8 cellular contexts compared by ENCODE assay signal in the genomic region with DNA sequence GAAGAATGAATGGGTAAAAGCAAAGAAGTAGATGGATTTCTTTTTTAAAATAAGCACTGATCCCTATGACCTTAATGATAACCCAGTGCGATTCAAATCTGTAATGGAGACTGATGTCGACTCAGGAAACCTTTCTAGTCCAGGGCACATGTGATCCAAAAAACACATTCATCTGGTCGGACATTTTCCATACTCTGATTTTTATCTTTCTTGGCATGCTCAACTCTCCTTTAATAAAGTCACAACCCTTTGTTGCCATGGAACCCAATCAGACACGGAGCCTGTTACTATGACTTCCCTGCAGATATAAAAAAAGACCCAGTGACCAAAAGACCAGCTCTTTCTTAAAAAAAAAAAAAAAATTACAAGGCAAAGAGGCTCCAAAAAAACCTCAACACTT. TPM values are rescaled to one million over a fixed set of nuclear protein-coding genes. Genes with fewer than 3 reads are reported as not detected.
DNase-seq lines count a peak whose midpoint lies in the region; ATAC-seq and TF ChIP-seq lines count a peak whose summit lies in the region.

No MANE protein-coding gene starts in this region.

- H3K4me1 Mint-ChIP-seq in T-helper 2 cell treated with Interferon-gamma antibody and Interleukin-4, amounts not matched to agents 5 μg/mL and 100 μg/mL, for 36 hours (ENCODE audit: low read depth) = peaks cover 19% of the 10 kb centered on the region

- ATAC-seq in gastroesophageal sphincter (peak; percentile 25), HG03571 (IDR thresholded peaks at IDR 0.05; ENCODE audit: unreplicated experiment) (no peak), GM21825 (IDR thresholded peaks at IDR 0.05; ENCODE audit: unreplicated experiment) (no peak)

- intact Hi-C loops in spleen (cut with DNase I; ENCODE audit: low total_unique reads) = no loop called here

- H3K4me3 ChIP-seq in gastroesophageal sphincter (no peak overlapping the region), spleen (peak overlapping the region in 2 of 8 donors; percentile 22 to 50), H7 (ENCODE audit: insufficient read depth, low read depth, low read length) (no peak overlapping the region)

- 0 to 21% methylated on average over 3 to 4 of the region's 4 CpGs for WGBS in gastroesophageal sphincter (ENCODE audit: low coverage in 1 of 2), 2 donors
- 49 to 75% (median 66%) methylated on average over 4 of the region's 4 CpGs for WGBS in spleen, 5 donors

- peaks cover 3% of the 10 kb centered on the region for H3K9me3 Mint-ChIP-seq in T-helper 2 cell treated with Interferon-gamma antibody and Interleukin-4, amounts not matched to agents 5 μg/mL and 100 μg/mL, for 36 hours

- TF ChIP-seq POLR2A in gastroesophageal sphincter (IDR thresholded peaks at IDR 0.05) = no peak
- TF ChIP-seq POLR2A in spleen (IDR thresholded peaks at IDR 0.05) = no peak

- H3K27me3 ChIP-seq in gastroesophageal sphincter (no peaks in the 10 kb centered on the region), spleen (replicated peaks in 1 of 7) (no peaks in the 10 kb centered on the region), H7 (ENCODE audit: control insufficient read depth, insufficient read depth, low read length) (no peaks in the 10 kb centered on the region)

- H3K9me3 ChIP-seq in gastroesophageal sphincter = no peaks in the 10 kb centered on the region
- peaks cover 0 to 6% (median 0%) of the 10 kb centered on the region in 8 donors for H3K9me3 ChIP-seq in spleen

- H3K27ac Mint-ChIP-seq in T-helper 2 cell treated with Interferon-gamma antibody and Interleukin-4, amounts not matched to agents 5 μg/mL and 100 μg/mL, for 36 hours = peak overlapping the region; percentile 29

- TF ChIP-seq EP300 in gastroesophageal sphincter (IDR thresholded peaks at IDR 0.05) = no peak

- no peak for DNase-seq in T-helper 2 cell treated with Interferon-gamma antibody and Interleukin-4, amounts not matched to agents 5 μg/mL and 100 μg/mL, for 36 hours (ENCODE audit: low spot score)
- DNase-seq in T-helper 2 cell = no peak
- no peak for DNase-seq in spleen
- DNase-seq in H7 = no peak

- peaks cover 4% of the 10 kb centered on the region for H3K27me3 Mint-ChIP-seq in T-helper 2 cell treated with Interferon-gamma antibody and Interleukin-4, amounts not matched to agents 5 μg/mL and 100 μg/mL, for 36 hours (ENCODE audit: low read depth)

- H3K27ac ChIP-seq in VCaP = peak overlapping the region; percentile 75
- H3K27ac ChIP-seq in gastroesophageal sphincter = no peak overlapping the region
- peak overlapping the region in 5 of 8 donors; percentile 10 to 65 (median 50) for H3K27ac ChIP-seq in spleen

- peaks cover 0 to 31% (median 0%) of the 10 kb centered on the region in 3 donors for H3K4me1 ChIP-seq in gastroesophageal sphincter
- peaks cover 6 to 29% (median 22%) of the 10 kb centered on the region in 6 donors for H3K4me1 ChIP-seq in spleen

- peak overlapping the region; percentile 67 for H3K4me3 Mint-ChIP-seq in T-helper 2 cell treated with Interferon-gamma antibody and Interleukin-4, amounts not matched to agents 5 μg/mL and 100 μg/mL, for 36 hours

- TF ChIP-seq CTCF in VCaP (conservative IDR thresholded peaks at IDR 0.05) = no peak
- TF ChIP-seq CTCF in gastroesophageal sphincter (IDR thresholded peaks at IDR 0.05) = no peak
- TF ChIP-seq CTCF in spleen (IDR thresholded peaks at IDR 0.05 in 8 of 11, conservative IDR thresholded peaks at IDR 0.05 in 3 of 11) = no peak

- H3K36me3 ChIP-seq in gastroesophageal sphincter (no peaks in the 10 kb centered on the region), spleen (no peaks in the 10 kb centered on the region), H7 (replicated peaks; ENCODE audit: control insufficient read depth, insufficient read depth, low read length) (no peaks in the 10 kb centered on the region)

- H3K36me3 Mint-ChIP-seq in T-helper 2 cell treated with Interferon-gamma antibody and Interleukin-4, amounts not matched to agents 5 μg/mL and 100 μg/mL, for 36 hours (ENCODE audit: low read depth) = no peaks in the 10 kb centered on the region

RNA-seq across cellular contexts. Expression of a gene that starts 27.9 kb away (rescaled TPM):
- total RNA-seq in gastroesophageal sphincter (10 to 100 TPM in 3 of 4 donors, 1 to 10 TPM in 1; 9.2 to 24.7 (median 20.2) TPM), spleen (10 to 100 TPM; 23.7 to 41.3 (median 29.4) TPM)
- polyA plus RNA-seq in spleen = 1 to 10 TPM; 2.9 to 5.4 (median 3.2) TPM
- total RNA-seq in H7 (2014; rRNA removed; shearing (Covaris generic)) = 0.62 and 1.3 TPM in 2 replicates

Comparison
In these comparisons a context has a peak if more than half of its experiments do, and no peak if none do; other contexts are left out.
1. H3K27ac ChIP-seq: peak in VCaP (single experiment) and spleen (5 of 8); none in gastroesophageal sphincter (0 of 4).